Comparison of ENCODE assay signal across 1 cellular context in the genomic region with DNA sequence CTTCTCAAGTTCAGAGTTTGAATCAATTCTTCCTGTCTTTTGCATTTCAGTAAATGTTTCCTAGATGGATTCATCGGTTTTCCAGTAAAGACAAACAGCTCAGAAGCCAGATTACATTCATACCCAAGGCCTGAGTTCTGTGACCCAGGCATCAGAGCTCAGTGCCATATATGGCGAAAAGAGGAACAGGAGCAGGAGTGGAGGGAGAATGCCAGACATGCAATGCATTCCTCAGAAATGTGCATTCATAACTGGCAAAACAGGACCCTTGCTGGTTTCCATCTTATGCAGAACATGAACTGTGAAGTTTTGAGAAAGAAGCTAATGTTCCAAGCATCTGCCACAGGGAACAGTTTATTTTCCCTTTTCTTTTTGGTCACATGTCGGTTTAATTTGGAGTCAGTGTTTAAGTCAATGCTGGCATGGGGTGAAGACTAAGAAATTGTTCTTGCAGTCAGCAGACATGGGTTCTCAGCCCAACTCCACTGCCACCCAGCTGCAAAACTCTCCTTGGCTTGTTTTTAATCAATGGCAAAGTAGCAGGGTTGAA.
TF ChIP-seq lines count a peak whose summit lies in the region.

No MANE protein-coding gene starts in this region.

TF ChIP-seq in IMR-90, 13 proteins besides CTCF, POLR2A, EP300 and RAD21 (continued from another document):
- TF ChIP-seq, protein P1, sequence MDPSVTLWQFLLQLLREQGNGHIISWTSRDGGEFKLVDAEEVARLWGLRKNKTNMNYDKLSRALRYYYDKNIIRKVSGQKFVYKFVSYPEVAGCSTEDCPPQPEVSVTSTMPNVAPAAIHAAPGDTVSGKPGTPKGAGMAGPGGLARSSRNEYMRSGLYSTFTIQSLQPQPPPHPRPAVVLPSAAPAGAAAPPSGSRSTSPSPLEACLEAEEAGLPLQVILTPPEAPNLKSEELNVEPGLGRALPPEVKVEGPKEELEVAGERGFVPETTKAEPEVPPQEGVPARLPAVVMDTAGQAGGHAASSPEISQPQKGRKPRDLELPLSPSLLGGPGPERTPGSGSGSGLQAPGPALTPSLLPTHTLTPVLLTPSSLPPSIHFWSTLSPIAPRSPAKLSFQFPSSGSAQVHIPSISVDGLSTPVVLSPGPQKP (IDR thresholded peaks at IDR 0.05; ENCODE audit: borderline replicate concordance, low read depth, low read length): no peak
